Comparison of ENCODE assay signal across 24 cellular contexts in the genomic region with DNA sequence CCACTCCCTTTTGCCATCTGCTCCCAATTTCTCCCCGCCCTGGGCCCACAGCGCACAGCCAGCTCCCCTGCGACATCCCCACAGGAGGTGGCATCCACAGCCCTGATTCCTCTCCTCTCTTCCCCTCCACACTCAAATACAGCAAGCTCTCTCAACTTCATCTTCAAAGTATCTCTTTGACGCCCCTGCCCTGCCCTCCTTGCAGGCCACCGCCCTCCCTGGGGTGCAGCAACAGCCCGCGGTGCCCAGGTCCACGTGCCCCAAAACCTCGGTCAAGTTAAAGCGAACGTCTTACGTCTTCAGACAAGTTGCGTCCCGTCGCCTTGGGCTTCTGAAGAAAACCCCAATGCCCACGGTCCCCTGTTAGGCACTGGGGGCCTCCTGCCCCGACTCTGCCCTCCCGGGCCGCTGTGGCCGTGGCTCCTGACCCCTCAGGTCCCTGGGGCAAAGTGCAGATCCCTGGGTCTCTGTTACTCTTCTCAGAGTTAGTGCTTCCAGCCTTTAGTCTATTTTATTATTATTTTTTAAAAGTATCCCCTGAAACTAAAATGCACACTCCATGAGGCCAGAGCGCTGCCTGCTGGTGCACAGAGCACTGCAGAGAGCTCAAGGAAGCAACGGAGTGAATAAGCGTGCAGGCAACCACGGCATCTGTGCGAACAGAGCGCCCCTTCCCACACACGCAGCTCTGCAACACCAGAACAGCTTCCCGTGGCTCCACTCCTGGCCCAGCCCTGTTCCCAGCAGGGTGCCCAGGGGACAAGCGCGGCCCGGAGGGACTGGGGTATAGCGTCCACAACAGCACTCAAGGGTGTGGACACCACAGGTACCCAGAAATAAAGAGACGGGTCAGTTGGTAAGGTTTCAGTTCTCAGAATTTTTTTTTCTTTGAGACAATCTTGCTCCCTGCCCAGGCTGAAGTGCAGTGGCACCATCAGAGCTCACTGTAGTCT.
"Had no signal": no experiment of that assay in that cellular context is flagged by ENCODE, and none has a peak within 500 bp of the region (broad histone marks: within the 10 kb centered on the region; RNA-seq: fewer than 3 reads in every experiment).

No MANE protein-coding gene starts in this region.

- H3K4me1 ChIP-seq: foreskin keratinocyte, lower lobe of right lung, neural progenitor cell, testis, tibial artery had no signal

- H3K9me3 ChIP-seq: lower lobe of right lung, mucosa of descending colon, ovary, psoas muscle, sigmoid colon, testis, tibial artery had no signal

- H3K4me1 Mint-ChIP-seq: naive B cell; stimulated activated effector memory CD8-positive, alpha-beta T cell treated with anti-CD3 and anti-CD28 coated beads, Interleukin-12 subunit alpha, Interleukin-12 subunit beta, amount 100 ng/mL, for 72 hours had no signal

- H3K4me2 ChIP-seq: neural progenitor cell had no signal

- H3K4me3 Mint-ChIP-seq: naive B cell; natural killer cell treated with Interleukin-12 subunit alpha and Interleukin-12 subunit beta and Interleukin-15 and Interleukin-18, amount 100 ng/mL, for 72 hours; neural progenitor cell; stimulated activated effector memory CD8-positive, alpha-beta T cell treated with anti-CD3 and anti-CD28 coated beads, Interleukin-12 subunit alpha, Interleukin-12 subunit beta, amount 100 ng/mL, for 72 hours; type B pancreatic cell had no signal

- H2AFZ ChIP-seq: neural progenitor cell had no signal

- ATAC-seq: foreskin keratinocyte; left ventricle myocardium superior; lower lobe of right lung; mucosa of descending colon; natural killer cell treated with Interleukin-12 subunit alpha and Interleukin-12 subunit beta and Interleukin-15 and Interleukin-18, amount 100 ng/mL, for 72 hours; right cardiac atrium; stimulated activated effector memory CD8-positive, alpha-beta T cell treated with anti-CD3 and anti-CD28 coated beads, Interleukin-12 subunit alpha, Interleukin-12 subunit beta, amount 100 ng/mL, for 72 hours; stimulated activated naive CD8-positive, alpha-beta T cell treated with anti-CD3 and anti-CD28 coated beads, Interleukin-15, Interleukin-2, amounts not matched to agents 100 U/mL and 50 U/mL, for 24 hours had no signal

- H3K27ac ChIP-seq: dorsolateral prefrontal cortex, foreskin keratinocyte, lower lobe of right lung, neural progenitor cell, ovary, sigmoid colon, testis, tibial artery had no signal

- H3K36me3 Mint-ChIP-seq: natural killer cell treated with Interleukin-12 subunit alpha and Interleukin-12 subunit beta and Interleukin-15 and Interleukin-18, amount 100 ng/mL, for 72 hours had no signal

- H3K27me3 Mint-ChIP-seq: naive B cell; natural killer cell treated with Interleukin-12 subunit alpha and Interleukin-12 subunit beta and Interleukin-15 and Interleukin-18, amount 100 ng/mL, for 72 hours; type B pancreatic cell had no signal

- DNase-seq: dorsolateral prefrontal cortex; effector CD4-positive, alpha-beta T cell; foreskin keratinocyte; glutamatergic neuron; hypothalamus; left ventricle myocardium superior; lower lobe of right lung; mucosa of descending colon; naive B cell; nucleus accumbens; ovary; psoas muscle; right cardiac atrium; sigmoid colon; stimulated activated CD4-positive, alpha-beta T cell treated with anti-CD3 and anti-CD28 coated beads, Interleukin-2, amount 100 ng/mL, for 24 hours; stimulated activated CD4-positive, alpha-beta T cell treated with anti-CD3 and anti-CD28 coated beads, Interleukin-4, amount 100 ng/mL, for 24 hours; stimulated activated naive CD8-positive, alpha-beta T cell treated with anti-CD3 and anti-CD28 coated beads, Interleukin-15, Interleukin-2, amounts not matched to agents 100 U/mL and 50 U/mL, for 24 hours; substantia nigra; testis; tibial artery had no signal

- H3K9me3 Mint-ChIP-seq: natural killer cell treated with Interleukin-12 subunit alpha and Interleukin-12 subunit beta and Interleukin-15 and Interleukin-18, amount 100 ng/mL, for 72 hours; neural progenitor cell; stimulated activated effector memory CD8-positive, alpha-beta T cell treated with anti-CD3 and anti-CD28 coated beads, Interleukin-12 subunit alpha, Interleukin-12 subunit beta, amount 100 ng/mL, for 72 hours; type B pancreatic cell had no signal

- H3K27ac Mint-ChIP-seq: naive B cell; natural killer cell treated with Interleukin-12 subunit alpha and Interleukin-12 subunit beta and Interleukin-15 and Interleukin-18, amount 100 ng/mL, for 72 hours; neural progenitor cell; stimulated activated effector memory CD8-positive, alpha-beta T cell treated with anti-CD3 and anti-CD28 coated beads, Interleukin-12 subunit alpha, Interleukin-12 subunit beta, amount 100 ng/mL, for 72 hours; type B pancreatic cell had no signal

- H3K9ac ChIP-seq: neural progenitor cell had no signal

- H3K36me3 ChIP-seq: lower lobe of right lung, neural progenitor cell, ovary, sigmoid colon had no signal

- H3K4me3 ChIP-seq: dorsolateral prefrontal cortex, lower lobe of right lung, mucosa of descending colon, neural progenitor cell, ovary, psoas muscle, sigmoid colon, tibial artery had no signal

- H3K27me3 ChIP-seq: dorsolateral prefrontal cortex, foreskin keratinocyte, neural progenitor cell, ovary, sigmoid colon, testis, tibial artery had no signal
